Comparison of ENCODE assay signal across 8 cellular contexts in genomic region chrX:70455366-70456202, GRCh38. TPM values are rescaled to one million over a fixed set of nuclear protein-coding genes. Genes with fewer than 3 reads are reported as not detected.
DNase-seq lines count a peak whose midpoint lies in the region; TF ChIP-seq lines count a peak whose summit lies in the region.

No MANE protein-coding gene starts in this region.

- intact Hi-C loops in PC-9 (cut with micrococcal nuclease; ENCODE audit: unreplicated experiment) = loop anchor here (10.0 kb wide), 1 partner anchor 209 kb away; no protein-coding TSS in a partner anchor

- H4K20me1 ChIP-seq in PC-9 (ENCODE audit: insufficient read depth) = peaks cover 5% of the 10 kb centered on the region; the same call in 1 of the 2 replicates

- peaks cover 21% of the 10 kb centered on the region; the same call in 1 of the 2 replicates for H3F3A ChIP-seq in PC-9 (ENCODE audit: insufficient read depth, low read depth)

- no peaks in the 10 kb centered on the region for H3K9me3 ChIP-seq in PC-9 (ENCODE audit: insufficient read depth, low read depth)
- H3K9me3 ChIP-seq in parathyroid adenoma (ENCODE audit: control insufficient read depth, low read length) = no peaks in the 10 kb centered on the region

- CTCF ChIA-PET in PC-9 (lab: Charles Lee) = interaction anchor here (0.6 to 0.7 kb wide), 2 partner anchors 10 to 977 kb away, joined by 3 to 4 read pairs; no protein-coding TSS in a partner anchor

- peaks cover 35% of the 10 kb centered on the region for H3K4me1 ChIP-seq in PC-9 (replicated peaks; ENCODE audit: insufficient read depth)
- H3K4me1 ChIP-seq in parathyroid adenoma = peaks cover 6% of the 10 kb centered on the region

- H3K27me3 ChIP-seq in PC-9 (ENCODE audit: insufficient read depth, low read depth) = no peaks in the 10 kb centered on the region
- H3K27me3 ChIP-seq in parathyroid adenoma (ENCODE audit: control insufficient read depth, insufficient read depth, low read length) = no peaks in the 10 kb centered on the region

- H3K27ac ChIP-seq in PC-9 (peak overlapping the region; percentile 51), parathyroid adenoma (peak overlapping the region; percentile 83)

- H3K36me3 ChIP-seq in PC-9 (ENCODE audit: low read depth) = peaks cover 12% of the 10 kb centered on the region
- H3K36me3 ChIP-seq in parathyroid adenoma (ENCODE audit: control insufficient read depth, insufficient read depth, low read length) = no peaks in the 10 kb centered on the region

- TF ChIP-seq CTCF in PC-9 (conservative IDR thresholded peaks at IDR 0.05) = no peak
- no peak for TF ChIP-seq CTCF in epithelial cell of proximal tubule (conservative IDR thresholded peaks at IDR 0.05; ENCODE audit: low read depth, low read length)
- no peak for TF ChIP-seq CTCF in parathyroid adenoma (IDR thresholded peaks at IDR 0.05)

- H3K4me3 ChIP-seq in PC-9 (peak overlapping the region; percentile 83), epithelial cell of proximal tubule (ENCODE audit: low read depth, low read length) (peak overlapping the region; percentile 72), parathyroid adenoma (ENCODE audit: low read depth, low read length) (peak overlapping the region; percentile 71)

- DNase-seq in activated naive CD4-positive, alpha-beta T cell treated with Interleukin-2 at 50 U/mL for 16 hours = peak; percentile 9
- no peak for DNase-seq in activated naive CD4-positive, alpha-beta T cell (lab: John Stamatoyannopoulos, UW)
- DNase-seq in PC-9 (peak; percentile 19 to 46), epithelial cell of proximal tubule (ENCODE audit: low read depth) (no peak), GOT3 (lab: John Stamatoyannopoulos, UW) (no peak), GDM1 (lab: John Stamatoyannopoulos, UW) (no peak)
- DNase-seq in stimulated activated naive CD4-positive, alpha-beta T cell (lab: John Stamatoyannopoulos, UW) = no peak

- POLR2A ChIA-PET in PC-9 (lab: Charles Lee; ENCODE audit: unreplicated experiment) = interaction anchor here (1.3 kb wide), 1 partner anchor 21 kb away, joined by 5 read pairs; no protein-coding TSS in a partner anchor

- H3K4me2 ChIP-seq in PC-9 (peak overlapping the region; percentile 95), parathyroid adenoma (ENCODE audit: low read length) (peak overlapping the region; percentile 78)

- H3K9ac ChIP-seq in parathyroid adenoma = peak overlapping the region; percentile 37

- H2AFZ ChIP-seq in PC-9 (peak overlapping the region; percentile 81), parathyroid adenoma (peak overlapping the region; percentile 68)

- TSS peak; percentile 24 for BruUV-seq in PC-9 (replicated peaks; lab: Mats Ljungman, UMichigan)

- peaks cover 56% of the 10 kb centered on the region for H3K79me2 ChIP-seq in PC-9 (ENCODE audit: low read depth)
- peaks cover 10% of the 10 kb centered on the region for H3K79me2 ChIP-seq in parathyroid adenoma

- H3K9me2 ChIP-seq in PC-9 (ENCODE audit: insufficient read depth) = no peaks in the 10 kb centered on the region

RNA-seq across cellular contexts. Expression of gene DLG3, which starts 10.9 kb away (rescaled TPM):
- total RNA-seq in PC-9 (2021) (55.6 and 61.1 TPM in 2 replicates), epithelial cell of proximal tubule (28.8 and 31.6 TPM in 2 replicates)

RNA-seq across cellular contexts. Expression of gene GDPD2, which starts 32.5 kb away (rescaled TPM):
- total RNA-seq in PC-9 (2021) = 0.44 TPM in 1 of 2 replicates, not detected in the other
- not detected in 2 replicates for total RNA-seq in epithelial cell of proximal tubule

Comparison
In these comparisons a context has a peak if more than half of its experiments do, and no peak if none do; other contexts are left out.
1. DNase-seq: peak in activated naive CD4-positive, alpha-beta T cell treated with Interleukin-2 at 50 U/mL for 16 hours (single experiment) and PC-9 (2 of 2); none in activated naive CD4-positive, alpha-beta T cell (0 of 4), epithelial cell of proximal tubule (single experiment), GOT3 (single experiment), GDM1 (single experiment) and stimulated activated naive CD4-positive, alpha-beta T cell (0 of 6).
2. Peak in every context shown above with its lines, with median percentiles within 50 percentile points of each other: H3K4me3 ChIP-seq.